22 cellular contexts compared by ENCODE assay signal in the genomic region with DNA sequence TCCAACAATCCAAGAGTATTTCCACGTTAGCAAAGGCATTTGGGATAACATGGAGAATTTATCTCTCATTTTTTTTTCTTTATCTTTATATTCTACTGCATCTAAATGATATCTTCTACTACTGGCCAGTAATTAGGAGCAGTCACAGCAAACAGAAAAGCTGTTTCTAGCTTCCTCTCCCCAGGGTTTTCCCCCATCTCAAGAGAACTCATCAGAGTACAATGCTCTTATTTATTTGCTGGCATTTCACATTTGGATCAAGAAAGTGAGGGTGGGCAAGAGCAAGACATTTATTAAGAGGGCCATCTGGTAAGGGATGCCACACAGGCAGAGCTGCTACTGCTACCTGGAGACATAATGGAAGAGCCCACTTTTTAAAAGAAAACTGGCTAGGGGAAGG.
"Had no signal": no experiment of that assay in that cellular context is flagged by ENCODE, and none has a peak within 500 bp of the region (broad histone marks: within the 10 kb centered on the region; RNA-seq: fewer than 3 reads in every experiment).

No MANE protein-coding gene starts in this region.

- H3K36me3 ChIP-seq: esophagus muscularis mucosa, gastrocnemius medialis, heart right ventricle, neutrophil, spleen, tibial artery, upper lobe of left lung, uterus had no signal

- H3K4me1 ChIP-seq: gastrocnemius medialis, heart right ventricle, psoas muscle, spleen, tibial artery, upper lobe of left lung, uterus had no signal

- H3K27ac ChIP-seq: epithelial cell of prostate, esophagus muscularis mucosa, gastrocnemius medialis, heart right ventricle, neutrophil, psoas muscle, spleen, tibial artery, upper lobe of left lung, uterus had no signal

- H3K27ac Mint-ChIP-seq: naive thymus-derived CD4-positive, alpha-beta T cell; nephron progenitor cell; stimulated activated memory B cell treated with anti-CD40 and anti-IgM and Interleukin-4, amounts not matched to agents 10 μg/mL and 1 μg/mL and 100 μg/mL, for 72 hours; stimulated activated naive CD8-positive, alpha-beta T cell treated with anti-CD3 and anti-CD28 coated beads, Interleukin-15, Interleukin-2, amounts not matched to agents 100 ng/mL and 50 ng/mL, for 24 hours had no signal

- H3K36me3 Mint-ChIP-seq: naive thymus-derived CD4-positive, alpha-beta T cell; stimulated activated memory B cell treated with anti-CD40 and anti-IgM and Interleukin-4, amounts not matched to agents 10 μg/mL and 1 μg/mL and 100 μg/mL, for 72 hours had no signal

- H3K9me3 Mint-ChIP-seq: nephron progenitor cell had no signal

- H3K4me3 Mint-ChIP-seq: naive thymus-derived CD4-positive, alpha-beta T cell; nephron progenitor cell; stimulated activated memory B cell treated with anti-CD40 and anti-IgM and Interleukin-4, amounts not matched to agents 10 μg/mL and 1 μg/mL and 100 μg/mL, for 72 hours; stimulated activated naive CD8-positive, alpha-beta T cell treated with anti-CD3 and anti-CD28 coated beads, Interleukin-15, Interleukin-2, amounts not matched to agents 100 ng/mL and 50 ng/mL, for 24 hours had no signal

- H3K27me3 ChIP-seq: esophagus muscularis mucosa, gastrocnemius medialis, heart right ventricle, neutrophil, spleen, tibial artery, upper lobe of left lung, uterus had no signal

- ATAC-seq: gastrocnemius medialis; heart right ventricle; left lobe of liver; naive thymus-derived CD4-positive, alpha-beta T cell; psoas muscle; sciatic nerve; stimulated activated memory B cell treated with anti-CD40 and anti-IgM and Interleukin-4, amounts not matched to agents 10 μg/mL and 1 μg/mL and 100 μg/mL, for 72 hours had no signal

- H3K4me3 ChIP-seq: esophagus muscularis mucosa, gastrocnemius medialis, heart right ventricle, psoas muscle, spleen, tibial artery, upper lobe of left lung, uterus had no signal

- H3K9me3 ChIP-seq: esophagus muscularis mucosa, gastrocnemius medialis, neutrophil, psoas muscle, spleen, tibial artery, upper lobe of left lung, uterus had no signal

- DNase-seq: effector memory CD4-positive, alpha-beta T cell; gastrocnemius medialis; heart right ventricle; kidney glomerular epithelial cell; mammary epithelial cell; naive thymus-derived CD4-positive, alpha-beta T cell; nephron progenitor cell; psoas muscle; spleen; stimulated activated CD4-positive, alpha-beta T cell treated with anti-CD3 and anti-CD28 coated beads, Interleukin-15, amount 100 ng/mL, for 24 hours; stimulated activated CD4-positive, alpha-beta T cell treated with anti-CD3 and anti-CD28 coated beads, Interleukin-1b, Interleukin-23, amount 100 ng/mL, for 48 hours; stimulated activated CD4-positive, alpha-beta T cell treated with anti-CD3 and anti-CD28 coated beads, Interleukin-4, amount 100 ng/mL, for 24 hours; tibial artery; upper lobe of left lung; uterus had no signal

- H3K4me1 Mint-ChIP-seq: naive thymus-derived CD4-positive, alpha-beta T cell; nephron progenitor cell; stimulated activated memory B cell treated with anti-CD40 and anti-IgM and Interleukin-4, amounts not matched to agents 10 μg/mL and 1 μg/mL and 100 μg/mL, for 72 hours had no signal

- H3K27me3 Mint-ChIP-seq: naive thymus-derived CD4-positive, alpha-beta T cell; stimulated activated memory B cell treated with anti-CD40 and anti-IgM and Interleukin-4, amounts not matched to agents 10 μg/mL and 1 μg/mL and 100 μg/mL, for 72 hours; stimulated activated naive CD8-positive, alpha-beta T cell treated with anti-CD3 and anti-CD28 coated beads, Interleukin-15, Interleukin-2, amounts not matched to agents 100 ng/mL and 50 ng/mL, for 24 hours had no signal
